ENCODE assay signal across 12 cellular contexts in the genomic region with DNA sequence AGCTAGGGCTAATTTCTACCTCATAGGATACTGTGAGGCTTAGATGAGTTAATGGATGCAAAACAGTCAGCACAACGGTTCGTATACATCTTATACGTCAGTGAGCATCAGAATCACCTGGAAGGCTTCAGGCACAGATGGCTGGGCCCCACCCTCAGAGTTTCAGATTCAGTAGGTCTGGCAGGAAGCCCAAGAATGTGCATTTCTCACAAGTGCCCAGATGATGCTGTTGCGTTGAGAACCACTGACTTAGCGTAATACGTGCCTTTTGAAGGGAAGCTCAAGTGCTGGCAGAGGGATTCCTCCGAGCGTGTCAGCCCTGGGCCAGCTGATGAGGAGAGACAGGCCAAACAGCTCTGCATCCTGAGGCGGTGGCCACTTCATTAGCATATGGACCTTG.
DNase-seq lines count a peak whose midpoint lies in the region; ATAC-seq and TF ChIP-seq lines count a peak whose summit lies in the region.
"Had no signal": no experiment of that assay in that cellular context is flagged by ENCODE, and none has a peak within 500 bp of the region (broad histone marks: within the 10 kb centered on the region; RNA-seq: fewer than 3 reads in every experiment).

No MANE protein-coding gene starts in this region.

- no peak overlapping the region for H3K9ac ChIP-seq in GM23248

- H3K4me3 Mint-ChIP-seq in activated CD8-positive, alpha-beta T cell treated with anti-CD3 and anti-CD28 coated beads for 36 hours: no peak overlapping the region
- H3K4me3 Mint-ChIP-seq: activated naive CD4-positive, alpha-beta T cell treated with anti-CD3 and anti-CD28 coated beads, Interleukin-2, amount 50 U/mL, for 24 hours had no signal

- H3K9me3 ChIP-seq in GM23248 (ENCODE audit: low read depth): no peaks in the 10 kb centered on the region
- H3K9me3 ChIP-seq in MG63: no peaks in the 10 kb centered on the region
- H3K9me3 ChIP-seq: transverse colon had no signal

- H3K79me2 ChIP-seq in GM23248 (ENCODE audit: insufficient read depth): no peaks in the 10 kb centered on the region

- no peaks in the 10 kb centered on the region for H3K27me3 ChIP-seq in GM23248 (replicated peaks; ENCODE audit: insufficient read depth)
- no peaks in the 10 kb centered on the region for H3K27me3 ChIP-seq in MG63
- H3K27me3 ChIP-seq: transverse colon had no signal

- no peak overlapping the region for H3K27ac ChIP-seq in GM23248
- H3K27ac ChIP-seq: transverse colon had no signal

- no peak overlapping the region for H3K4me3 ChIP-seq in GM23248
- H3K4me3 ChIP-seq in fibroblast of pulmonary artery (replicated peaks; ENCODE audit: low read depth, low read length): no peak overlapping the region
- H3K4me3 ChIP-seq in MG63: no peak overlapping the region
- H3K4me3 ChIP-seq: transverse colon had no signal

- H3K27me3 Mint-ChIP-seq in activated CD8-positive, alpha-beta T cell treated with anti-CD3 and anti-CD28 coated beads for 36 hours: peaks cover 3% of the 10 kb centered on the region
- H3K27me3 Mint-ChIP-seq: activated naive CD4-positive, alpha-beta T cell treated with anti-CD3 and anti-CD28 coated beads, Interleukin-2, amount 50 U/mL, for 24 hours had no signal

- H3K9me3 Mint-ChIP-seq in activated CD8-positive, alpha-beta T cell treated with anti-CD3 and anti-CD28 coated beads for 36 hours: no peaks in the 10 kb centered on the region
- H3K9me3 Mint-ChIP-seq: activated naive CD4-positive, alpha-beta T cell treated with anti-CD3 and anti-CD28 coated beads, Interleukin-2, amount 50 U/mL, for 24 hours had no signal

- no peak overlapping the region for H2AFZ ChIP-seq in GM23248

- POLR2A ChIA-PET in activated CD8-positive, alpha-beta T cell treated with anti-CD3 and anti-CD28 coated beads for 36 hours (lab: Charles Lee): no interaction called here

- peak; percentile 73 for ATAC-seq in GM18858 (IDR thresholded peaks at IDR 0.05; ENCODE audit: unreplicated experiment)
- ATAC-seq in HG03520 (IDR thresholded peaks at IDR 0.05; ENCODE audit: unreplicated experiment): peak; percentile 80
- no peak for ATAC-seq in activated CD8-positive, alpha-beta T cell treated with anti-CD3 and anti-CD28 coated beads for 36 hours
- ATAC-seq: Right ventricle myocardium inferior had no signal

- H3K27ac Mint-ChIP-seq in activated CD8-positive, alpha-beta T cell treated with anti-CD3 and anti-CD28 coated beads for 36 hours: no peak overlapping the region
- H3K27ac Mint-ChIP-seq: activated naive CD4-positive, alpha-beta T cell treated with anti-CD3 and anti-CD28 coated beads, Interleukin-2, amount 50 U/mL, for 24 hours had no signal

- no peaks in the 10 kb centered on the region for H3K36me3 Mint-ChIP-seq in activated CD8-positive, alpha-beta T cell treated with anti-CD3 and anti-CD28 coated beads for 36 hours (ENCODE audit: low read depth)
- H3K36me3 Mint-ChIP-seq: activated naive CD4-positive, alpha-beta T cell treated with anti-CD3 and anti-CD28 coated beads, Interleukin-2, amount 50 U/mL, for 24 hours had no signal

- H4K20me1 ChIP-seq in GM23248 (ENCODE audit: insufficient read depth): no peaks in the 10 kb centered on the region

- no peaks in the 10 kb centered on the region for H3K4me1 Mint-ChIP-seq in activated CD8-positive, alpha-beta T cell treated with anti-CD3 and anti-CD28 coated beads for 36 hours (ENCODE audit: low read depth)
- H3K4me1 Mint-ChIP-seq: activated naive CD4-positive, alpha-beta T cell treated with anti-CD3 and anti-CD28 coated beads, Interleukin-2, amount 50 U/mL, for 24 hours had no signal

- H3F3A ChIP-seq in GM23248 (ENCODE audit: insufficient read depth): 0 out of 2 replicates have a peak, but pooled peaks cover 5% of the 10 kb centered on the region

- CTCF ChIA-PET in activated CD8-positive, alpha-beta T cell treated with anti-CD3 and anti-CD28 coated beads for 36 hours (lab: Charles Lee): no interaction called here

- WGBS in GM23248 (ENCODE audit: low coverage in 1 of 2, low lambda C conversion rate in 2 of 2, missing lambda C conversion rate in 2 of 2), 2 experiments: 85 to 87% methylated on average over 9 of the region's 9 CpGs

- H3K9me2 ChIP-seq in GM23248 (ENCODE audit: insufficient read depth): no peaks in the 10 kb centered on the region

- peak; percentile 9 for DNase-seq in GM23248
- peak; percentile 11 for DNase-seq in fibroblast of pulmonary artery (ENCODE audit: low read depth)
- DNase-seq in MG63: no peak
- no peak for DNase-seq in activated CD8-positive, alpha-beta T cell treated with anti-CD3 and anti-CD28 coated beads for 36 hours
- DNase-seq in cerebellum (ENCODE audit: low spot score): no peak
- DNase-seq: activated CD4-positive, CD25-positive, alpha-beta regulatory T cell; NCI-H187; transverse colon had no signal

- no peaks in the 10 kb centered on the region for H3K4me1 ChIP-seq in GM23248 (ENCODE audit: insufficient read depth)

- intact Hi-C loops in activated CD8-positive, alpha-beta T cell treated with anti-CD3 and anti-CD28 coated beads for 36 hours (cut with micrococcal nuclease): no loop called here

- peaks cover 11% of the 10 kb centered on the region; the same call in 1 of the 2 replicates for H3K36me3 ChIP-seq in GM23248 (ENCODE audit: low read depth)
- no peaks in the 10 kb centered on the region for H3K36me3 ChIP-seq in MG63
- H3K36me3 ChIP-seq: transverse colon had no signal

- H3K4me2 ChIP-seq in GM23248 (ENCODE audit: unreplicated experiment): no peak overlapping the region

- in situ Hi-C loops in GM23248 (cut with MboI): no loop called here

- no peak for TF ChIP-seq CTCF in fibroblast of pulmonary artery (IDR thresholded peaks at IDR 0.05; ENCODE audit: low read length, missing control alignments)
- TF ChIP-seq CTCF in activated CD8-positive, alpha-beta T cell treated with anti-CD3 and anti-CD28 coated beads for 36 hours (IDR thresholded peaks at IDR 0.05): no peak

Comparison
In these comparisons a context has a peak if more than half of its experiments do, and no peak if none do; other contexts are left out.
1. DNase-seq: peak in GM23248 (single experiment) and fibroblast of pulmonary artery (single experiment); none in MG63 (single experiment), activated CD8-positive, alpha-beta T cell treated with anti-CD3 and anti-CD28 coated beads for 36 hours (single experiment) and cerebellum (single experiment).